Comparison of ENCODE assay signal across 23 cellular contexts in the genomic region with DNA sequence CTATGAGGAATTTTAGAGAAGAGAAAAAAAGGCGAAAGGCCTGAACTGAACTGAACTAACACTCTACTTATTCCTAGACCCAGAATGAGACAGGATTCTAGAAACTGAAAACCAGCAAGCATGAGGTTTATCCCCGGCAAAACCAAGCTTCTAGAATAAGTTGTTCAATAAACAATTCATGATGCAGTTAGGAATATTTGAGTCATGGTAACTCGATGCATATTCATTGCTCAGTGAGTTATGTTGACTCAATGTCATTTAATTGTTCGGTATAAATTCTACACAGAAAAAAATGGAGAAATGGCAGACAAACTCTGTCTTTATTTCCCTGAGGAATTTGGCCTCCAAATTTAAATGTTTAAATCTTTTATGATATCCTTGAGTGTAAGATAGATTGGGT.
"Had no signal": no experiment of that assay in that cellular context is flagged by ENCODE, and none has a peak within 500 bp of the region (broad histone marks: within the 10 kb centered on the region; RNA-seq: fewer than 3 reads in every experiment).

No MANE protein-coding gene starts in this region.

- H3K27ac ChIP-seq: left ventricle myocardium inferior, neural progenitor cell, sigmoid colon, testis, vagina, WERI-Rb-1 had no signal

- H3K27me3 ChIP-seq: neural progenitor cell, sigmoid colon, testis, vagina had no signal

- DNase-seq: activated CD4-positive, alpha-beta T cell treated with anti-CD3 and anti-CD28 coated beads, Interleukin-2, amount 10 ng/mL, durations not matched to agents 7 days and 5 days; activated CD4-positive, CD25-positive, alpha-beta regulatory T cell treated with anti-CD3 and anti-CD28 coated beads, Interleukin-2, amount 50 U/mL, for 72 hours; activated CD8-positive, alpha-beta memory T cell treated with anti-CD3 and anti-CD28 coated beads, Interleukin-2, amount 10 ng/mL, durations not matched to agents 7 days and 5 days; activated CD8-positive, alpha-beta T cell treated with anti-CD3 and anti-CD28 coated beads for 36 hours; activated effector memory CD4-positive, alpha-beta T cell treated with anti-CD3 and anti-CD28 coated beads, Interleukin-2, amount 50 U/mL, for 16 hours; activated naive CD4-positive, alpha-beta T cell treated with anti-CD3 and anti-CD28 coated beads, Interleukin-2, amount 10 ng/mL, durations not matched to agents 7 days and 5 days; activated T-cell treated with anti-CD3 and anti-CD28 coated beads for 4 hours; central memory CD4-positive, alpha-beta T cell; effector memory CD4-positive, alpha-beta T cell; left ventricle myocardium inferior; naive thymus-derived CD8-positive, alpha-beta T cell; retina; sigmoid colon; stimulated activated CD4-positive, alpha-beta T cell treated with anti-CD3 and anti-CD28 coated beads, Interleukin-15, amount 100 ng/mL, for 24 hours; stimulated activated CD8-positive, alpha-beta memory T cell treated with anti-CD3 and anti-CD28 coated beads, Interleukin-4, amount 100 ng/mL, for 48 hours; stimulated activated naive B cell treated with anti-CD40 and anti-IgM and Interleukin-4, amounts not matched to agents 10 μg/mL and 1 μg/mL and 100 μg/mL, for 72 hours; T-helper 17 cell; testis; trophoblast cell; WERI-Rb-1 had no signal

- H3K4me1 ChIP-seq: left ventricle myocardium inferior, neural progenitor cell, sigmoid colon, testis, vagina had no signal

- H3K9me3 ChIP-seq: sigmoid colon, testis, vagina had no signal

- H3K4me3 ChIP-seq: left ventricle myocardium inferior, neural progenitor cell, sigmoid colon, smooth muscle cell, testis, vagina had no signal

- H3K36me3 ChIP-seq: left ventricle myocardium inferior, neural progenitor cell, sigmoid colon, vagina, WERI-Rb-1 had no signal
